8 cellular contexts compared by ENCODE assay signal in genomic region chr10:119608316-119609155, GRCh38. TPM values are rescaled to one million over a fixed set of nuclear protein-coding genes. Genes with fewer than 3 reads are reported as not detected.
DNase-seq lines count a peak whose midpoint lies in the region; ATAC-seq, FAIRE-seq and TF ChIP-seq lines count a peak whose summit lies in the region.

No MANE protein-coding gene starts in this region.

- H3K4me3 ChIP-seq in A549 = no peak overlapping the region
- no peak overlapping the region for H3K4me3 ChIP-seq in brain microvascular endothelial cell (ENCODE audit: low read depth, low read length)

- ATAC-seq in A549 (peak; percentile 99 to 100), HG02642 (IDR thresholded peaks at IDR 0.05; ENCODE audit: poor library complexity, unreplicated experiment) (no peak)

- no peak for FAIRE-seq in A549 (lab: Jason Lieb, UNC)

- peak overlapping the region; percentile 2 to 27; a peak in 1 of 6 replicates for H3K27ac ChIP-seq in A549
- no peak overlapping the region for H3K27ac ChIP-seq in brain microvascular endothelial cell

- H3K4me2 ChIP-seq in A549 = peak overlapping the region; percentile 66

- CTCF ChIA-PET in A549 (lab: Yijun Ruan, JAX) = interaction anchor here (0.6 to 5.6 kb wide), 67 partner anchors 9 to 335 kb away, joined by 3 to 69 read pairs (median 5); partner anchors contain the start of genes INPP5F, RGS10 and TIAL1

- peak; percentile 90 for TF ChIP-seq CTCF in A549 (IDR thresholded peaks at IDR 0.05)
- TF ChIP-seq CTCF in GM10266 (IDR thresholded peaks at IDR 0.05; ENCODE audit: control insufficient read depth, insufficient read depth, low read depth, missing control alignments) = peak; percentile 47
- peak; percentile 89 for TF ChIP-seq CTCF in brain microvascular endothelial cell (IDR thresholded peaks at IDR 0.05; ENCODE audit: low read depth, low read length, missing control alignments)

- TF ChIP-seq EP300 in A549 (IDR thresholded peaks at IDR 0.05) = no peak

- in situ Hi-C loops in brain microvascular endothelial cell (cut with HindIII; ENCODE audit: low pct_ligation_motif_present, low sequenced_read_pairs) = no loop called here

- POLR2A ChIA-PET in A549 (lab: Yijun Ruan, JAX) = interaction anchor here (0.6 to 1.5 kb wide), 2 partner anchors 43 to 81 kb away, joined by 4 to 6 read pairs; partner anchors contain the start of gene BAG3

- H3K27me3 ChIP-seq in brain microvascular endothelial cell (replicated peaks) = no peaks in the 10 kb centered on the region

- H3K36me3 ChIP-seq in brain microvascular endothelial cell (replicated peaks) = no peaks in the 10 kb centered on the region

- peak; percentile 94 for TF ChIP-seq RAD21 in A549 (conservative IDR thresholded peaks at IDR 0.05 in 1 of 2, IDR thresholded peaks at IDR 0.05 in 1 of 2)

- peak; percentile 58 to 62 for DNase-seq in A549 (ENCODE audit: low read depth in 1 of 2, low spot score in 1 of 2)
- peak; percentile 22 for DNase-seq in GM10266 (ENCODE audit: extremely low spot score)
- peak; percentile 46 for DNase-seq in RKO (ENCODE audit: low spot score)
- DNase-seq in brain microvascular endothelial cell = peak; percentile 8
- peak; percentile 16 for DNase-seq in kidney glomerular epithelial cell (lab: John Stamatoyannopoulos, UW)
- DNase-seq in stimulated activated CD4-positive, alpha-beta T cell treated with anti-CD3 and anti-CD28 coated beads, Interleukin-4, amount 100 ng/mL, for 48 hours (ENCODE audit: low read depth in 2 of 2) = peak; percentile 13 to 21
- DNase-seq in effector CD8-positive, alpha-beta T cell (lab: John Stamatoyannopoulos, UW) = no peak

- no peaks in the 10 kb centered on the region for H3K4me1 ChIP-seq in A549

- 15% methylated on average over 15 of the region's 15 CpGs for WGBS in A549 (ENCODE audit: missing lambda C conversion rate)

- TF ChIP-seq POLR2A in A549 (IDR thresholded peaks at IDR 0.05; ENCODE audit: low read length) = no peak

- H3K9me3 ChIP-seq in A549 = no peaks in the 10 kb centered on the region

TF ChIP-seq in A549, 52 proteins besides CTCF, POLR2A, EP300 and RAD21:
- peak; percentile 93 for TF ChIP-seq SMC3 (IDR thresholded peaks at IDR 0.05)
- TF ChIP-seq FOSB (CRISPR knock-in tag; IDR thresholded peaks at IDR 0.05) = no peak
TF ChIP-seq in A549: peak in this region for 1.

RNA-seq across cellular contexts. Expression of gene TIAL1, which starts 11.8 kb away (rescaled TPM):
- polyA plus RNA-seq in A549 (2011; rRNA removed) = 101 and 115 TPM in 2 replicates
- polyA plus RNA-seq in A549 (2012; cell fraction: cytosol; rRNA removed) = 40.8 and 45.1 TPM in 2 replicates
- polyA plus RNA-seq in A549 (2012; cell fraction: nucleus; rRNA removed) = 54.7 and 77.8 TPM in 2 replicates
- polyA plus RNA-seq in A549 (2017; fragmentation: RNase III; extraction: RNeasy Plus Mini Kit Qiagen cat#74134 plus additional on column Dnase treatment) = 88.1 to 89.5 TPM (median 88.8 TPM) in 3 replicates
- polyA minus RNA-seq in A549 (2011; rRNA and poly(A)+ RNA removed) = 61.5 and 64.7 TPM in 2 replicates

RNA-seq across cellular contexts. Expression of gene BAG3, which starts 42.6 kb away (rescaled TPM):
- polyA plus RNA-seq in A549 (2011; rRNA removed) = 10.7 and 18.3 TPM in 2 replicates
- polyA plus RNA-seq in A549 (2012; cell fraction: cytosol; rRNA removed) = 19.0 and 26.0 TPM in 2 replicates
- 43.7 and 44.6 TPM in 2 replicates for polyA plus RNA-seq in A549 (2012; cell fraction: nucleus; rRNA removed)
- 50.0 to 58.4 TPM (median 57.4 TPM) in 3 replicates for polyA plus RNA-seq in A549 (2017; fragmentation: RNase III; extraction: RNeasy Plus Mini Kit Qiagen cat#74134 plus additional on column Dnase treatment)
- polyA minus RNA-seq in A549 (2011; rRNA and poly(A)+ RNA removed) = 11.6 TPM in 2 replicates
